22 cellular contexts compared by ENCODE assay signal in genomic region chr3:13539671-13540070, GRCh38. TPM values are rescaled to one million over a fixed set of nuclear protein-coding genes. Genes with fewer than 3 reads are reported as not detected.
DNase-seq lines count a peak whose midpoint lies in the region; ATAC-seq and TF ChIP-seq lines count a peak whose summit lies in the region.
"Had no signal": no experiment of that assay in that cellular context is flagged by ENCODE, and none has a peak within 500 bp of the region (broad histone marks: within the 10 kb centered on the region; RNA-seq: fewer than 3 reads in every experiment).

No MANE protein-coding gene starts in this region.

- 82% methylated on average over 8 of the region's 8 CpGs for WGBS in mesenchymal stem cell

- H3K14ac ChIP-seq in mesenchymal stem cell (ENCODE audit: low read length in 2 of 2) = no peak overlapping the region

- H3K27me3 ChIP-seq in brain microvascular endothelial cell (replicated peaks) (no peaks in the 10 kb centered on the region), mesenchymal stem cell (ENCODE audit: control insufficient read depth in 1 of 2, insufficient read depth in 1 of 2, low read length in 2 of 2) (no peaks in the 10 kb centered on the region)
- H3K27me3 ChIP-seq: pancreas, sigmoid colon had no signal

- no peaks in the 10 kb centered on the region for H3K36me3 ChIP-seq in brain microvascular endothelial cell (replicated peaks)
- H3K36me3 ChIP-seq in mesenchymal stem cell (ENCODE audit: control insufficient read depth in 1 of 2, insufficient read depth in 2 of 2, low read depth in 1 of 2, low read length in 2 of 2) = no peaks in the 10 kb centered on the region
- H3K36me3 ChIP-seq: pancreas, sigmoid colon had no signal

- H3K27ac ChIP-seq in brain microvascular endothelial cell (peak overlapping the region; percentile 84), mesenchymal stem cell (ENCODE audit: low read length, poor library complexity, severe bottlenecking) (no peak overlapping the region)
- H3K27ac ChIP-seq: C4-2B, pancreas had no signal

- H3K4me3 ChIP-seq in brain microvascular endothelial cell (ENCODE audit: low read depth, low read length) = no peak overlapping the region
- H3K4me3 ChIP-seq in mesenchymal stem cell (ENCODE audit: insufficient read depth in 1 of 2, low read depth in 1 of 2, low read length in 2 of 2) = no peak overlapping the region
- H3K4me3 ChIP-seq: GM12878, pancreas, sigmoid colon had no signal

- H3K4me2 ChIP-seq in mesenchymal stem cell (ENCODE audit: low read length, poor library complexity, severe bottlenecking) = no peak overlapping the region

- no peak for TF ChIP-seq CTCF in brain microvascular endothelial cell (IDR thresholded peaks at IDR 0.05; ENCODE audit: low read depth, low read length, missing control alignments)

- peak overlapping the region in 1 of 2 experiments; percentile 49 for H3K4ac ChIP-seq in mesenchymal stem cell (ENCODE audit: low read depth in 1 of 2, low read length in 2 of 2)

- H2AK5ac ChIP-seq in mesenchymal stem cell (ENCODE audit: low read length, severe bottlenecking) = peak overlapping the region; percentile 19

- no peak overlapping the region for H2AFZ ChIP-seq in mesenchymal stem cell (ENCODE audit: low read depth, low read length)

- H3K23ac ChIP-seq in mesenchymal stem cell (ENCODE audit: low read length in 2 of 2) = no peak overlapping the region

- in situ Hi-C loops in brain microvascular endothelial cell (cut with HindIII; ENCODE audit: low pct_ligation_motif_present, low sequenced_read_pairs) = no loop called here

- no peak overlapping the region for H4K8ac ChIP-seq in mesenchymal stem cell (ENCODE audit: low read length)

- H3K79me1 ChIP-seq in mesenchymal stem cell (replicated peaks; ENCODE audit: low read length, poor library complexity, severe bottlenecking) = no peaks in the 10 kb centered on the region

- peak overlapping the region; percentile 27 for H2BK120ac ChIP-seq in mesenchymal stem cell (ENCODE audit: low read depth, low read length)

- peak overlapping the region; percentile 88 for H4K91ac ChIP-seq in mesenchymal stem cell (ENCODE audit: low read length)

- peaks cover 46% of the 10 kb centered on the region for H3K4me1 ChIP-seq in mesenchymal stem cell (ENCODE audit: control insufficient read depth, insufficient read depth, low read depth, low read length)
- H3K4me1 ChIP-seq: pancreas, sigmoid colon had no signal

- H2BK12ac ChIP-seq in mesenchymal stem cell (ENCODE audit: low read length in 2 of 2) = peak overlapping the region in 1 of 2 experiments; percentile 4

- H3K18ac ChIP-seq in mesenchymal stem cell (ENCODE audit: low read depth in 1 of 2, low read length in 2 of 2) = peak overlapping the region; percentile 38 to 44

- H3K9me3 ChIP-seq in mesenchymal stem cell (ENCODE audit: control insufficient read depth, low read length) = peaks cover 10% of the 10 kb centered on the region
- H3K9me3 ChIP-seq: pancreas had no signal

- intact Hi-C loops in left ventricle myocardium superior (cut with micrococcal nuclease) (no loop called here), Right ventricle myocardium superior (cut with DNase I) (no loop called here)

- H2BK15ac ChIP-seq in mesenchymal stem cell (ENCODE audit: low read depth, poor library complexity, severe bottlenecking) = no peak overlapping the region

- ATAC-seq in left ventricle myocardium superior (peak; percentile 8), Right ventricle myocardium superior (ENCODE audit: poor library complexity) (no peak), GM19328 (IDR thresholded peaks at IDR 0.05; ENCODE audit: unreplicated experiment) (no peak), GM18502 (IDR thresholded peaks at IDR 0.05; ENCODE audit: poor library complexity, unreplicated experiment) (no peak)
- ATAC-seq: GM12878 had no signal

- DNase-seq in left ventricle myocardium superior = no peak
- no peak for DNase-seq in Right ventricle myocardium superior
- DNase-seq in brain microvascular endothelial cell = no peak
- no peak for DNase-seq in mesenchymal stem cell
- no peak for DNase-seq in HCEC 1CT
- no peak for DNase-seq in EL
- DNase-seq: activated CD4-positive, alpha-beta memory T cell treated with anti-CD3 and anti-CD28 coated beads, Interleukin-2, amount 10 ng/mL, durations not matched to agents 7 days and 5 days; activated naive CD4-positive, alpha-beta T cell; anterior cingulate cortex; DMS 273 treated with DMSO at 0.1 percent for 48 hours; endodermal cell; Karpas-422; naive B cell; NCI-H69; pancreas; stimulated activated CD4-positive, alpha-beta T cell treated with anti-CD3 and anti-CD28 coated beads, Interleukin-2, amount 100 ng/mL, for 48 hours had no signal

- H3K9ac ChIP-seq in mesenchymal stem cell (ENCODE audit: low read length) = peak overlapping the region; percentile 75

- no peak overlapping the region for H2BK5ac ChIP-seq in mesenchymal stem cell (ENCODE audit: low read depth, low read length, poor library complexity, severe bottlenecking)

RNA-seq across cellular contexts. Expression of gene FBLN2, which starts 9.3 kb away (rescaled TPM):
- total RNA-seq in left ventricle myocardium superior (53.8 TPM), Right ventricle myocardium superior (69.7 TPM)
- polyA plus RNA-seq in mesenchymal stem cell (2013, experiment 1 of 2) = 39.0 TPM
- polyA plus RNA-seq in mesenchymal stem cell (2013, experiment 2 of 2) = 37.8 TPM
- total RNA-seq: activated CD4-positive, alpha-beta memory T cell treated with anti-CD3 and anti-CD28 coated beads, Interleukin-2, amount 10 ng/mL, durations not matched to agents 7 days and 5 days; T-helper 2 cell treated with Interferon-gamma antibody and Interleukin-4, amounts not matched to agents 100 ng/mL and 5 ng/mL, for 36 hours had no signal

RNA-seq across cellular contexts. Expression of gene HDAC11, which starts 59.6 kb away (rescaled TPM):
- total RNA-seq in left ventricle myocardium superior = 39.8 TPM
- 40.7 TPM for total RNA-seq in Right ventricle myocardium superior
- 7.0 TPM for polyA plus RNA-seq in mesenchymal stem cell (2013, experiment 1 of 2)
- polyA plus RNA-seq in mesenchymal stem cell (2013, experiment 2 of 2) = 9.6 TPM
